8 cellular contexts compared by ENCODE assay signal in genomic region chr3:42317137-42317536, GRCh38. TPM values are rescaled to one million over a fixed set of nuclear protein-coding genes. Genes with fewer than 3 reads are reported as not detected.
"Had no signal": no experiment of that assay in that cellular context is flagged by ENCODE, and none has a peak within 500 bp of the region (broad histone marks: within the 10 kb centered on the region; RNA-seq: fewer than 3 reads in every experiment).

No MANE protein-coding gene starts in this region.

- H3K27ac Mint-ChIP-seq: IgD-negative memory B cell had no signal

- DNase-seq: IMR-90, KBM-7, KG1 had no signal

- H3K4me1 Mint-ChIP-seq: IgD-negative memory B cell had no signal

- FAIRE-seq: HepG2, HTR-8/SVneo had no signal

- ATAC-seq: HepG2 had no signal

- H3K27me3 Mint-ChIP-seq: IgD-negative memory B cell had no signal

- H3K4me3 Mint-ChIP-seq: IgD-negative memory B cell had no signal

- H3K27ac ChIP-seq: HL-60 had no signal

RNA-seq across cellular contexts. Expression of gene CCK, which starts 51.2 kb away (rescaled TPM):
- total RNA-seq: HepG2, HT-29, IMR-90 had no signal
- polyA plus RNA-seq: HepG2, IgD-negative memory B cell had no signal
